In genomic region chr5:179872356-179873160, GRCh38 we compare ENCODE assay signal across 1 cellular context.
TF ChIP-seq lines count a peak whose summit lies in the region.

No MANE protein-coding gene starts in this region.

TF ChIP-seq in WTC11, 78 proteins besides CTCF, POLR2A, EP300 and RAD21 (continued from another document):
- TF ChIP-seq ARID4B (CRISPR knock-in tag; IDR thresholded peaks at IDR 0.05; ENCODE audit: borderline replicate concordance): no peak
- no peak for TF ChIP-seq OVOL2 (CRISPR knock-in tag; IDR thresholded peaks at IDR 0.05; ENCODE audit: borderline replicate concordance)
- no peak for TF ChIP-seq ATF1 (CRISPR knock-in tag; IDR thresholded peaks at IDR 0.05)
- no peak for TF ChIP-seq ELF4 (CRISPR knock-in tag; IDR thresholded peaks at IDR 0.05; ENCODE audit: low read depth)
- TF ChIP-seq CDX4 (CRISPR knock-in tag; IDR thresholded peaks at IDR 0.05; ENCODE audit: borderline replicate concordance): no peak
- TF ChIP-seq ZNF423 (CRISPR knock-in tag; IDR thresholded peaks at IDR 0.05): no peak
- TF ChIP-seq JAZF1 (CRISPR knock-in tag; IDR thresholded peaks at IDR 0.05): no peak
